Comparison of ENCODE assay signal across 23 cellular contexts in genomic region chr3:32278714-32279113, GRCh38. TPM values are rescaled to one million over a fixed set of nuclear protein-coding genes. Genes with fewer than 3 reads are reported as not detected.
DNase-seq lines count a peak whose midpoint lies in the region; TF ChIP-seq lines count a peak whose summit lies in the region.
"Had no signal": no experiment of that assay in that cellular context is flagged by ENCODE, and none has a peak within 500 bp of the region (broad histone marks: within the 10 kb centered on the region; RNA-seq: fewer than 3 reads in every experiment).

No MANE protein-coding gene starts in this region.

- DNase-seq in MCF 10A (ENCODE audit: unreplicated experiment): peak; percentile 30
- no peak for DNase-seq in breast epithelium (ENCODE audit: low spot score in 2 of 2)
- DNase-seq in brain microvascular endothelial cell: peak; percentile 67
- peak; percentile 88 for DNase-seq in iris pigment epithelial cell (ENCODE audit: low read depth)
- peak; percentile 56 for DNase-seq in stromal cell of bone marrow (ENCODE audit: low read depth)
- DNase-seq in NOMO-1 treated with dmso at 0.1 percent for 144 hours (lab: John Stamatoyannopoulos, UW; ENCODE audit: unreplicated experiment): no peak
- DNase-seq in HuH-7 (ENCODE audit: low spot score): no peak
- DNase-seq in HT-29 (ENCODE audit: low spot score): no peak
- DNase-seq: activated naive CD8-positive, alpha-beta T cell treated with anti-CD3 and anti-CD28 coated beads, Interleukin-2, amount 10 ng/mL, durations not matched to agents 7 days and 5 days; activated T-cell treated with anti-CD3 and anti-CD28 coated beads, Interleukin-2, amount 50 U/mL, for 48 hours; caudate nucleus; CD8-positive, alpha-beta T cell; effector CD4-positive, alpha-beta T cell; hypothalamus; left cardiac atrium; MM.1S; NCI-H187; NCI-H510A; SIG-M5; T-helper 17 cell; upper lobe of right lung; WERI-Rb-1 had no signal

- no peaks in the 10 kb centered on the region for H3K9me3 Mint-ChIP-seq in MCF 10A (ENCODE audit: unreplicated experiment)
- H3K9me3 Mint-ChIP-seq: activated naive CD8-positive, alpha-beta T cell treated with anti-CD3 and anti-CD28 coated beads, Interleukin-2, amount 10 ng/mL, durations not matched to agents 7 days and 5 days; CD8-positive, alpha-beta T cell; stimulated activated memory B cell treated with anti-CD40 and anti-IgM and Interleukin-4, amounts not matched to agents 10 μg/mL and 1 μg/mL and 100 μg/mL, for 72 hours had no signal

- CTCF ChIA-PET in MCF 10A (lab: Yijun Ruan, JAX): interaction anchor here (0.6 to 2.0 kb wide), 4 partner anchors 18 to 69 kb away, joined by 3 to 7 read pairs (median 3); no protein-coding TSS in a partner anchor

- in situ Hi-C loops in brain microvascular endothelial cell (cut with HindIII; ENCODE audit: low pct_ligation_motif_present, low sequenced_read_pairs): no loop called here

- BruUV-seq in MCF 10A (replicated peaks; lab: Mats Ljungman, UMichigan): no TSS peak

- no peak for TF ChIP-seq CTCF in MCF 10A (IDR thresholded peaks at IDR 0.05; ENCODE audit: unreplicated experiment)
- no peak for TF ChIP-seq CTCF in breast epithelium (IDR thresholded peaks at IDR 0.05)
- TF ChIP-seq CTCF in brain microvascular endothelial cell (IDR thresholded peaks at IDR 0.05; ENCODE audit: low read depth, low read length, missing control alignments): no peak

- POLR2A ChIA-PET in MCF 10A (lab: Yijun Ruan, JAX): interaction anchor here (1.0 kb wide), 1 partner anchor 17 kb away, joined by 3 read pairs; no protein-coding TSS in a partner anchor

- intact Hi-C loops in MCF 10A (cut with micrococcal nuclease): no loop called here
- intact Hi-C loops in breast epithelium (cut with DNase I; ENCODE audit: low total_unique reads): no loop called here

- no peak overlapping the region for H3K4me3 Mint-ChIP-seq in MCF 10A (ENCODE audit: unreplicated experiment)
- H3K4me3 Mint-ChIP-seq: activated naive CD8-positive, alpha-beta T cell treated with anti-CD3 and anti-CD28 coated beads, Interleukin-2, amount 10 ng/mL, durations not matched to agents 7 days and 5 days; CD8-positive, alpha-beta T cell; stimulated activated memory B cell treated with anti-CD40 and anti-IgM and Interleukin-4, amounts not matched to agents 10 μg/mL and 1 μg/mL and 100 μg/mL, for 72 hours; T-helper 17 cell had no signal

- H3K27me3 ChIP-seq in breast epithelium: no peaks in the 10 kb centered on the region
- no peaks in the 10 kb centered on the region for H3K27me3 ChIP-seq in brain microvascular endothelial cell (replicated peaks)
- H3K27me3 ChIP-seq: upper lobe of right lung had no signal

- no peak overlapping the region for H3K4me3 ChIP-seq in breast epithelium
- H3K4me3 ChIP-seq in brain microvascular endothelial cell (ENCODE audit: low read depth, low read length): no peak overlapping the region
- H3K4me3 ChIP-seq: upper lobe of right lung had no signal

- H3K4me1 Mint-ChIP-seq in MCF 10A (ENCODE audit: insufficient read depth, unreplicated experiment): peaks cover 25% of the 10 kb centered on the region
- H3K4me1 Mint-ChIP-seq: activated naive CD8-positive, alpha-beta T cell treated with anti-CD3 and anti-CD28 coated beads, Interleukin-2, amount 10 ng/mL, durations not matched to agents 7 days and 5 days had no signal

- no peaks in the 10 kb centered on the region for H3K36me3 Mint-ChIP-seq in MCF 10A (ENCODE audit: insufficient read depth, unreplicated experiment)
- H3K36me3 Mint-ChIP-seq: activated naive CD8-positive, alpha-beta T cell treated with anti-CD3 and anti-CD28 coated beads, Interleukin-2, amount 10 ng/mL, durations not matched to agents 7 days and 5 days; CD8-positive, alpha-beta T cell; stimulated activated memory B cell treated with anti-CD40 and anti-IgM and Interleukin-4, amounts not matched to agents 10 μg/mL and 1 μg/mL and 100 μg/mL, for 72 hours had no signal

- H3K9me3 ChIP-seq in breast epithelium: no peaks in the 10 kb centered on the region
- H3K9me3 ChIP-seq: upper lobe of right lung had no signal

- H3K27ac ChIP-seq in breast epithelium (peak overlapping the region in 1 of 2 donors; percentile 25), brain microvascular endothelial cell (no peak overlapping the region)
- H3K27ac ChIP-seq: upper lobe of right lung, WERI-Rb-1 had no signal

- TF ChIP-seq POLR2A in breast epithelium (IDR thresholded peaks at IDR 0.05): no peak

- no peak overlapping the region for H3K27ac Mint-ChIP-seq in MCF 10A (ENCODE audit: low read depth, unreplicated experiment)
- H3K27ac Mint-ChIP-seq: activated naive CD8-positive, alpha-beta T cell treated with anti-CD3 and anti-CD28 coated beads, Interleukin-2, amount 10 ng/mL, durations not matched to agents 7 days and 5 days; CD8-positive, alpha-beta T cell; stimulated activated memory B cell treated with anti-CD40 and anti-IgM and Interleukin-4, amounts not matched to agents 10 μg/mL and 1 μg/mL and 100 μg/mL, for 72 hours; T-helper 17 cell had no signal

- no peaks in the 10 kb centered on the region for H3K36me3 ChIP-seq in breast epithelium
- no peaks in the 10 kb centered on the region for H3K36me3 ChIP-seq in brain microvascular endothelial cell (replicated peaks)
- H3K36me3 ChIP-seq: upper lobe of right lung, WERI-Rb-1 had no signal

- no peaks in the 10 kb centered on the region for H3K27me3 Mint-ChIP-seq in MCF 10A (ENCODE audit: insufficient read depth, unreplicated experiment)
- H3K27me3 Mint-ChIP-seq: T-helper 17 cell had no signal

- peaks cover 0 to 8% of the 10 kb centered on the region in 2 donors for H3K4me1 ChIP-seq in breast epithelium

RNA-seq across cellular contexts. Expression of gene CMTM8, which starts 40.2 kb away (rescaled TPM):
- 3.2 and 3.8 TPM in 2 replicates for total RNA-seq in MCF 10A (2022)
- 10 to 100 TPM in 2 of 3 donors, 1 to 10 TPM in 1; 4.2 to 24.7 (median 19.3) TPM for total RNA-seq in breast epithelium
- 8.6 and 9.0 TPM in 2 replicates for total RNA-seq in HT-29 (2014; rRNA removed; shearing (Covaris generic))

Comparison
In these comparisons a context has a peak if more than half of its experiments do, and no peak if none do; other contexts are left out.
1. DNase-seq: peak in MCF 10A (single experiment), brain microvascular endothelial cell (single experiment), iris pigment epithelial cell (single experiment) and stromal cell of bone marrow (single experiment); none in breast epithelium (0 of 2), NOMO-1 treated with dmso at 0.1 percent for 144 hours (single experiment), HuH-7 (single experiment) and HT-29 (single experiment).